Comparison of ENCODE assay signal across 39 cellular contexts in the genomic region with DNA sequence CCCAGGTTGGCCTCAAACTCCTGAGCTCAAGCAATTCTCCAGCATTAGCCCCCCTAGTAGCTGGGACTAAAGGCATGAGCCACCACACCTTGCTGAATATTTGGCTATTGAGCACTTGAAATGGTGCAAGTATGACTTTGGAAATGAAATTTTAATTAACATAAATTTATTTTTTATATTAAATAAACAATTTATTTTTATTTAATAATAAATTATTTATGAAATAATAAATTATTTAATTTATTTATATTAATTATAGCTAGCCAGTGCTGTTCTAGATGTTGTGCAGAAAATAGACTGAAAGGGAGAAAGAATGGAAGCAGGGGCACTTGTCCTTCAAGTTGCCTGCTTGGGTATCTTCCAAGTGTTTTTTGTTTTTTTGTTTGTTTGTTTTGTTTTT.
"Had no signal": no experiment of that assay in that cellular context is flagged by ENCODE, and none has a peak within 500 bp of the region (broad histone marks: within the 10 kb centered on the region; RNA-seq: fewer than 3 reads in every experiment).

No MANE protein-coding gene starts in this region.

- H3K27ac Mint-ChIP-seq: activated naive CD4-positive, alpha-beta T cell treated with anti-CD3 and anti-CD28 coated beads for 36 hours; activated naive CD4-positive, alpha-beta T cell treated with anti-CD3 and anti-CD28 coated beads, Interleukin-2, amount 10 ng/mL, durations not matched to agents 7 days and 5 days; activated naive CD4-positive, alpha-beta T cell treated with anti-CD3 and anti-CD28 coated beads, Interleukin-2, amount 50 U/mL, for 24 hours; activated naive CD4-positive, alpha-beta T cell treated with anti-CD3 and anti-CD28 coated beads, Interleukin-2, amount 50 U/mL, for 72 hours; activated naive CD8-positive, alpha-beta T cell; activated naive CD8-positive, alpha-beta T cell treated with anti-CD3 and anti-CD28 coated beads for 36 hours; activated naive CD8-positive, alpha-beta T cell treated with anti-CD3 and anti-CD28 coated beads, Interleukin-2, amount 10 ng/mL, durations not matched to agents 7 days and 5 days; activated naive CD8-positive, alpha-beta T cell treated with anti-CD3 and anti-CD28 coated beads, Interleukin-2, amount 50 U/mL, for 24 hours; activated T-cell treated with anti-CD3 and anti-CD28 coated beads, Interleukin-2, amount 50 U/mL, for 24 hours; activated T-cell treated with anti-CD3 and anti-CD28 coated beads, Interleukin-2, amount 50 U/mL, for 72 hours; activated T-helper 1 cell treated with anti-CD3 and anti-CD28 coated beads, Interleukin-12 subunit alpha, Interleukin-12 subunit beta, Interleukin-2, Interleukin-4 antibody, amounts not matched to agents 30 ng/mL and 10 ng/mL and 1 ng/mL, durations not matched to agents 14 hours and 24 hours and 36 hours; activated T-helper 17 cell treated with anti-CD3 and anti-CD28 coated beads, Interleukin-2, amount 50 U/mL, for 72 hours; activated T-helper 2 cell treated with anti-CD3 and anti-CD28 coated beads, Interferon-gamma antibody, Interleukin-2, Interleukin-4, amounts not matched to agents 10 μg/mL and 5 μg/mL and 100 μg/mL, durations not matched to agents 14 hours and 24 hours and 36 hours had no signal

- H3K4me1 ChIP-seq: ascending aorta, body of pancreas, breast epithelium had no signal

- H3K27me3 ChIP-seq: adrenal gland, ascending aorta, body of pancreas, brain microvascular endothelial cell, breast epithelium, cardiac muscle cell had no signal

- H3K36me3 ChIP-seq: adrenal gland, ascending aorta, brain microvascular endothelial cell, breast epithelium, cardiac muscle cell had no signal

- H3K9me3 Mint-ChIP-seq: activated naive CD4-positive, alpha-beta T cell treated with anti-CD3 and anti-CD28 coated beads for 36 hours; activated naive CD4-positive, alpha-beta T cell treated with anti-CD3 and anti-CD28 coated beads, Interleukin-2, amount 10 ng/mL, durations not matched to agents 7 days and 5 days; activated naive CD4-positive, alpha-beta T cell treated with anti-CD3 and anti-CD28 coated beads, Interleukin-2, amount 50 U/mL, for 24 hours; activated naive CD4-positive, alpha-beta T cell treated with anti-CD3 and anti-CD28 coated beads, Interleukin-2, amount 50 U/mL, for 72 hours; activated naive CD8-positive, alpha-beta T cell treated with anti-CD3 and anti-CD28 coated beads for 36 hours; activated naive CD8-positive, alpha-beta T cell treated with anti-CD3 and anti-CD28 coated beads, Interleukin-2, amount 10 ng/mL, durations not matched to agents 7 days and 5 days; activated naive CD8-positive, alpha-beta T cell treated with anti-CD3 and anti-CD28 coated beads, Interleukin-2, amount 50 U/mL, for 24 hours; activated T-cell treated with anti-CD3 and anti-CD28 coated beads, Interleukin-2, amount 50 U/mL, for 24 hours; activated T-cell treated with anti-CD3 and anti-CD28 coated beads, Interleukin-2, amount 50 U/mL, for 4 hours; activated T-cell treated with anti-CD3 and anti-CD28 coated beads, Interleukin-2, amount 50 U/mL, for 72 hours; activated T-helper 1 cell treated with anti-CD3 and anti-CD28 coated beads, Interleukin-12 subunit alpha, Interleukin-12 subunit beta, Interleukin-2, Interleukin-4 antibody, amounts not matched to agents 30 ng/mL and 10 ng/mL and 1 ng/mL, durations not matched to agents 14 hours and 24 hours and 36 hours; activated T-helper 17 cell treated with anti-CD3 and anti-CD28 coated beads, Interleukin-2, amount 50 U/mL, for 72 hours; activated T-helper 2 cell treated with anti-CD3 and anti-CD28 coated beads, Interferon-gamma antibody, Interleukin-2, Interleukin-4, amounts not matched to agents 10 μg/mL and 5 μg/mL and 100 μg/mL, durations not matched to agents 14 hours and 24 hours and 36 hours; central memory CD8-positive, alpha-beta T cell had no signal

- H3K4me3 ChIP-seq: adrenal gland, ascending aorta, body of pancreas, breast epithelium, cardiac muscle cell had no signal

- FAIRE-seq: astrocyte, bronchial epithelial cell had no signal

- DNase-seq: activated effector memory CD4-positive, alpha-beta T cell treated with anti-CD3 and anti-CD28 coated beads, Interleukin-2, amount 50 U/mL, for 16 hours; activated effector memory CD4-positive, alpha-beta T cell treated with Interleukin-2 at 50 U/mL for 16 hours; activated gamma-delta T cell; activated gamma-delta T cell treated with Interleukin-2 at 50 U/mL for 16 hours; activated naive CD4-positive, alpha-beta T cell; activated naive CD4-positive, alpha-beta T cell treated with anti-CD3 and anti-CD28 coated beads for 36 hours; activated naive CD4-positive, alpha-beta T cell treated with anti-CD3 and anti-CD28 coated beads, Interleukin-2, amount 10 ng/mL, durations not matched to agents 7 days and 5 days; activated naive CD4-positive, alpha-beta T cell treated with anti-CD3 and anti-CD28 coated beads, Interleukin-2, amount 50 U/mL, for 16 hours; activated naive CD4-positive, alpha-beta T cell treated with Interleukin-2 at 50 U/mL for 16 hours; activated naive CD8-positive, alpha-beta T cell treated with anti-CD3 and anti-CD28 coated beads for 36 hours; activated naive CD8-positive, alpha-beta T cell treated with anti-CD3 and anti-CD28 coated beads, Interleukin-2, amount 10 ng/mL, durations not matched to agents 7 days and 5 days; activated naive CD8-positive, alpha-beta T cell treated with anti-CD3 and anti-CD28 coated beads, Interleukin-2, amount 50 U/mL, for 24 hours; activated T-cell treated with anti-CD3 and anti-CD28 coated beads, Interleukin-2, amount 50 U/mL, for 24 hours; activated T-cell treated with anti-CD3 and anti-CD28 coated beads, Interleukin-2, amount 50 U/mL, for 4 hours; activated T-cell treated with anti-CD3 and anti-CD28 coated beads, Interleukin-2, amount 50 U/mL, for 48 hours; activated T-cell treated with anti-CD3 and anti-CD28 coated beads, Interleukin-2, amount 50 U/mL, for 72 hours; adrenal gland; amniotic stem cell; amygdala; anterior cingulate cortex; aorta; body of pancreas; brain microvascular endothelial cell; caudate nucleus; central memory CD4-positive, alpha-beta T cell; cerebellar nuclear complex had no signal

- H3K27ac ChIP-seq: adrenal gland, ascending aorta, body of pancreas, brain microvascular endothelial cell, breast epithelium, cardiac muscle cell had no signal

- H3K4me3 Mint-ChIP-seq: activated naive CD4-positive, alpha-beta T cell treated with anti-CD3 and anti-CD28 coated beads for 36 hours; activated naive CD4-positive, alpha-beta T cell treated with anti-CD3 and anti-CD28 coated beads, Interleukin-2, amount 10 ng/mL, durations not matched to agents 7 days and 5 days; activated naive CD4-positive, alpha-beta T cell treated with anti-CD3 and anti-CD28 coated beads, Interleukin-2, amount 50 U/mL, for 24 hours; activated naive CD8-positive, alpha-beta T cell; activated naive CD8-positive, alpha-beta T cell treated with anti-CD3 and anti-CD28 coated beads for 36 hours; activated naive CD8-positive, alpha-beta T cell treated with anti-CD3 and anti-CD28 coated beads, Interleukin-2, amount 10 ng/mL, durations not matched to agents 7 days and 5 days; activated naive CD8-positive, alpha-beta T cell treated with anti-CD3 and anti-CD28 coated beads, Interleukin-2, amount 50 U/mL, for 24 hours; activated T-cell treated with anti-CD3 and anti-CD28 coated beads, Interleukin-2, amount 50 U/mL, for 24 hours; activated T-cell treated with anti-CD3 and anti-CD28 coated beads, Interleukin-2, amount 50 U/mL, for 4 hours; activated T-cell treated with anti-CD3 and anti-CD28 coated beads, Interleukin-2, amount 50 U/mL, for 72 hours; activated T-helper 1 cell treated with anti-CD3 and anti-CD28 coated beads, Interleukin-12 subunit alpha, Interleukin-12 subunit beta, Interleukin-2, Interleukin-4 antibody, amounts not matched to agents 30 ng/mL and 10 ng/mL and 1 ng/mL, durations not matched to agents 14 hours and 24 hours and 36 hours; activated T-helper 17 cell treated with anti-CD3 and anti-CD28 coated beads, Interleukin-2, amount 50 U/mL, for 72 hours; brain; central memory CD8-positive, alpha-beta T cell had no signal

- ATAC-seq: activated naive CD4-positive, alpha-beta T cell treated with anti-CD3 and anti-CD28 coated beads, Interleukin-2, amount 50 U/mL, for 72 hours; activated naive CD8-positive, alpha-beta T cell treated with anti-CD3 and anti-CD28 coated beads, Interleukin-2, amount 50 U/mL, for 24 hours; activated T-cell treated with anti-CD3 and anti-CD28 coated beads, Interleukin-2, amount 50 U/mL, for 4 hours; activated T-cell treated with anti-CD3 and anti-CD28 coated beads, Interleukin-2, amount 50 U/mL, for 72 hours; activated T-helper 17 cell treated with anti-CD3 and anti-CD28 coated beads, Interleukin-2, amount 50 U/mL, for 72 hours; body of pancreas had no signal

- H3K4me1 Mint-ChIP-seq: activated naive CD4-positive, alpha-beta T cell treated with anti-CD3 and anti-CD28 coated beads, Interleukin-2, amount 10 ng/mL, durations not matched to agents 7 days and 5 days; activated naive CD4-positive, alpha-beta T cell treated with anti-CD3 and anti-CD28 coated beads, Interleukin-2, amount 50 U/mL, for 24 hours; activated naive CD8-positive, alpha-beta T cell treated with anti-CD3 and anti-CD28 coated beads for 36 hours; activated T-helper 17 cell treated with anti-CD3 and anti-CD28 coated beads, Interleukin-2, amount 50 U/mL, for 72 hours; central memory CD8-positive, alpha-beta T cell had no signal

- H3K36me3 Mint-ChIP-seq: activated naive CD4-positive, alpha-beta T cell treated with anti-CD3 and anti-CD28 coated beads, Interleukin-2, amount 10 ng/mL, durations not matched to agents 7 days and 5 days; activated naive CD4-positive, alpha-beta T cell treated with anti-CD3 and anti-CD28 coated beads, Interleukin-2, amount 50 U/mL, for 24 hours; activated naive CD4-positive, alpha-beta T cell treated with anti-CD3 and anti-CD28 coated beads, Interleukin-2, amount 50 U/mL, for 72 hours; activated naive CD8-positive, alpha-beta T cell; activated naive CD8-positive, alpha-beta T cell treated with anti-CD3 and anti-CD28 coated beads for 36 hours; activated naive CD8-positive, alpha-beta T cell treated with anti-CD3 and anti-CD28 coated beads, Interleukin-2, amount 10 ng/mL, durations not matched to agents 7 days and 5 days; brain had no signal
